In genomic region chr13:108984251-108984920, GRCh38 we compare ENCODE assay signal across 24 cellular contexts.
DNase-seq lines count a peak whose midpoint lies in the region; ATAC-seq, FAIRE-seq and TF ChIP-seq lines count a peak whose summit lies in the region.
"Had no signal": no experiment of that assay in that cellular context is flagged by ENCODE, and none has a peak within 500 bp of the region (broad histone marks: within the 10 kb centered on the region; RNA-seq: fewer than 3 reads in every experiment).

No MANE protein-coding gene starts in this region.

- BruUV-seq in PC-3 (replicated peaks; lab: Mats Ljungman, UMichigan), result no TSS peak

- H2AFZ ChIP-seq in PC-3 (ENCODE audit: low read length) (no peak overlapping the region), keratinocyte (ENCODE audit: control insufficient read depth, low read length) (no peak overlapping the region)
- H2AFZ ChIP-seq: GM23248 had no signal

- CTCF ChIA-PET in PC-3 (lab: Charles Lee), result no interaction called here

- H3K27me3 ChIP-seq in PC-3 (ENCODE audit: low read length) (0 out of 2 replicates have a peak, but pooled peaks cover 7% of the 10 kb centered on the region), bronchial epithelial cell (ENCODE audit: control insufficient read depth, insufficient read depth, low read length) (no peaks in the 10 kb centered on the region), keratinocyte (ENCODE audit: control insufficient read depth, extremely low read depth, insufficient read depth, low read length) (no peaks in the 10 kb centered on the region), adrenal gland (no peaks in the 10 kb centered on the region)
- H3K27me3 ChIP-seq: BLaER1 had no signal

- no peaks in the 10 kb centered on the region for H3K9me3 ChIP-seq in PC-3 (ENCODE audit: low read length)
- H3K9me3 ChIP-seq in keratinocyte (ENCODE audit: control insufficient read depth, low read depth, low read length), result no peaks in the 10 kb centered on the region
- no peaks in the 10 kb centered on the region for H3K9me3 ChIP-seq in adrenal gland (replicated peaks in 1 of 3)
- H3K9me3 ChIP-seq: Caco-2 had no signal

- dilution Hi-C loops in keratinocyte (cut with MboI; ENCODE audit: extremely low pct_ligation_motif_present, low sequenced_read_pairs), result no loop called here

- H4K20me1 ChIP-seq in PC-3 (ENCODE audit: low read length) (no peaks in the 10 kb centered on the region), keratinocyte (ENCODE audit: control insufficient read depth, extremely low read depth, insufficient read depth, low read length) (no peaks in the 10 kb centered on the region)
- H4K20me1 ChIP-seq: BLaER1 had no signal

- H3K9me1 ChIP-seq in keratinocyte (ENCODE audit: control insufficient read depth, extremely low read depth, insufficient read depth, low read length), result no peaks in the 10 kb centered on the region

- FAIRE-seq in H54 (lab: Jason Lieb, UNC), result peak; percentile 62
- FAIRE-seq in bronchial epithelial cell (lab: Jason Lieb, UNC), result no peak
- peak; percentile 46 for FAIRE-seq in keratinocyte (lab: Jason Lieb, UNC)
- FAIRE-seq: A204.1, G401.6, GM12892, GM19239, H1 had no signal

- intact Hi-C loops in PC-3 (cut with micrococcal nuclease), result no loop called here
- intact Hi-C loops in adrenal gland (cut with DNase I), result no loop called here

- ATAC-seq in PC-3, result peak; percentile 71
- no peak for ATAC-seq in HG03025 (IDR thresholded peaks at IDR 0.05; ENCODE audit: low FRiP score, unreplicated experiment)
- ATAC-seq in HG02588 (IDR thresholded peaks at IDR 0.05; ENCODE audit: unreplicated experiment), result no peak
- ATAC-seq: CD8-positive, alpha-beta T cell; HCT116 had no signal

- peaks cover 12% of the 10 kb centered on the region; the same call in 1 of the 2 replicates for H3K4me1 ChIP-seq in PC-3 (ENCODE audit: insufficient read depth, low read length)
- peaks cover 19% of the 10 kb centered on the region for H3K4me1 ChIP-seq in keratinocyte (ENCODE audit: control insufficient read depth, extremely low read depth, insufficient read depth, low read length)
- peaks cover 7 to 18% of the 10 kb centered on the region in 2 donors for H3K4me1 ChIP-seq in adrenal gland (replicated peaks in 1 of 2)
- H3K4me1 ChIP-seq: Caco-2 had no signal

- no peaks in the 10 kb centered on the region for H3F3A ChIP-seq in PC-3 (ENCODE audit: low read length, unreplicated experiment)

- H3K36me3 ChIP-seq in PC-3 (ENCODE audit: low read depth, low read length), result no peaks in the 10 kb centered on the region
- no peaks in the 10 kb centered on the region for H3K36me3 ChIP-seq in bronchial epithelial cell (ENCODE audit: control insufficient read depth, insufficient read depth, low read length)
- H3K36me3 ChIP-seq in keratinocyte (ENCODE audit: control insufficient read depth in 2 of 2, extremely low read depth in 1 of 2, insufficient read depth in 2 of 2, low read length in 2 of 2), result no peaks in the 10 kb centered on the region
- H3K36me3 ChIP-seq in adrenal gland (replicated peaks in 1 of 2), result no peaks in the 10 kb centered on the region
- H3K36me3 ChIP-seq: BLaER1 had no signal

- H3K4me2 ChIP-seq in PC-3 (ENCODE audit: low read length), result no peak overlapping the region
- H3K4me2 ChIP-seq in keratinocyte (ENCODE audit: control insufficient read depth, extremely low read depth, insufficient read depth, low read depth, low read length), result no peak overlapping the region
- H3K4me2 ChIP-seq: BLaER1 had no signal

- peak overlapping the region; percentile 18; the same call in 1 of the 2 replicates for H3K9ac ChIP-seq in PC-3 (ENCODE audit: low read length)
- H3K9ac ChIP-seq in keratinocyte (ENCODE audit: control insufficient read depth, extremely low read depth, insufficient read depth, low read length), result no peak overlapping the region
- H3K9ac ChIP-seq: BLaER1, GM23248 had no signal

- POLR2A ChIA-PET in PC-3 (lab: Charles Lee; ENCODE audit: unreplicated experiment), result no interaction called here

- H3K9me2 ChIP-seq in PC-3 (replicated peaks; ENCODE audit: low read length), result no peaks in the 10 kb centered on the region

- H3K79me2 ChIP-seq in PC-3 (ENCODE audit: low read length) (no peaks in the 10 kb centered on the region), keratinocyte (ENCODE audit: control insufficient read depth, insufficient read depth, low read length) (no peaks in the 10 kb centered on the region)

- 88 to 95% (median 89%) methylated on average over 7 of the region's 7 CpGs for WGBS in adrenal gland, 4 donors

- H3K27ac ChIP-seq in PC-3 (ENCODE audit: low read length) (peak overlapping the region; percentile 69), keratinocyte (ENCODE audit: control insufficient read depth, insufficient read depth, low read length) (no peak overlapping the region), adrenal gland (no peak overlapping the region)
- H3K27ac ChIP-seq: 22Rv1, BLaER1, C4-2B, GM23248 had no signal

- TF ChIP-seq CTCF in PC-3 (conservative IDR thresholded peaks at IDR 0.05; ENCODE audit: low read depth, low read length) (no peak), bronchial epithelial cell (IDR thresholded peaks at IDR 0.05; ENCODE audit: insufficient read depth, low read length, severe bottlenecking) (no peak), keratinocyte (optimal IDR thresholded peaks at IDR 0.05 in 1 of 3, IDR thresholded peaks at IDR 0.05 in 1 of 3, conservative IDR thresholded peaks at IDR 0.05 in 1 of 3; ENCODE audit: extremely low read depth in 1 of 3, insufficient read depth in 2 of 3, low read length in 3 of 3) (no peak), adrenal gland (IDR thresholded peaks at IDR 0.05) (no peak)

- DNase-seq in H54 (ENCODE audit: insufficient read length, low spot score), result no peak
- peak; percentile 48 for DNase-seq in PC-3
- peak; percentile 77 for DNase-seq in bronchial epithelial cell (ENCODE audit: low read depth)
- no peak for DNase-seq in keratinocyte (ENCODE audit: low read depth, low spot score)
- no peak for DNase-seq in adrenal gland
- DNase-seq in activated CD8-positive, alpha-beta memory T cell treated with anti-CD3 and anti-CD28 coated beads, Interleukin-2, amount 50 U/mL, for 48 hours, result no peak
- DNase-seq: Caco-2; CD4-positive, CD25-positive, alpha-beta regulatory T cell; CD8-positive, alpha-beta T cell; DMS153; DND-41; GM23248; H9 had no signal

- H3K4me3 ChIP-seq in PC-3 (ENCODE audit: low read length), result no peak overlapping the region
- H3K4me3 ChIP-seq in bronchial epithelial cell (ENCODE audit: low read depth, low read length), result no peak overlapping the region
- no peak overlapping the region for H3K4me3 ChIP-seq in keratinocyte (ENCODE audit: control insufficient read depth in 2 of 3, extremely low read depth in 1 of 3, insufficient read depth in 2 of 3, low read depth in 1 of 3, low read length in 3 of 3)
- no peak overlapping the region for H3K4me3 ChIP-seq in adrenal gland
- H3K4me3 ChIP-seq: BLaER1, GM23248 had no signal

- TF ChIP-seq POLR2A in H54 (IDR thresholded peaks at IDR 0.05; ENCODE audit: low read depth, low read length) (no peak), adrenal gland (IDR thresholded peaks at IDR 0.05) (no peak)

Comparison
In these comparisons a context has a peak if more than half of its experiments do, and no peak if none do; other contexts are left out.
1. DNase-seq: peak in PC-3 (single experiment) and bronchial epithelial cell (single experiment); none in H54 (single experiment), keratinocyte (single experiment), adrenal gland (0 of 7) and activated CD8-positive, alpha-beta memory T cell treated with anti-CD3 and anti-CD28 coated beads, Interleukin-2, amount 50 U/mL, for 48 hours (single experiment).